Comparison of ENCODE assay signal across 20 cellular contexts in genomic region chr12:104746689-104747088, GRCh38.
A peak's percentile ranks its signal among the peaks of the same experiment; 100 is the strongest.
DNase-seq lines count a peak whose midpoint lies in the region; ATAC-seq, FAIRE-seq and TF ChIP-seq lines count a peak whose summit lies in the region.
"Had no signal": no experiment of that assay in that cellular context is flagged by ENCODE, and none has a peak within 500 bp of the region (broad histone marks: within the 10 kb centered on the region; RNA-seq: fewer than 3 reads in every experiment).

No MANE protein-coding gene starts in this region.

- no peak for FAIRE-seq in HTR-8/SVneo (lab: Jason Lieb, UNC)
- FAIRE-seq: D721Med, H54, RCC 7860 had no signal

- POLR2A ChIA-PET in CD4-positive, alpha-beta T cell (lab: Charles Lee) = interaction anchor here (0.6 kb wide), 1 partner anchor 123 kb away, joined by 3 read pairs; no protein-coding TSS in a partner anchor

- H3K4me1 ChIP-seq in neutrophil (ENCODE audit: control insufficient read depth in 1 of 2, insufficient read depth in 1 of 2, low read depth in 1 of 2, low read length in 1 of 2) = peaks cover 38 to 62% of the 10 kb centered on the region in 2 experiments

- intact Hi-C loops in CD4-positive, alpha-beta T cell (cut with DNase I, micrococcal nuclease) = no loop called here

- H3K9me3 ChIP-seq in CD4-positive, alpha-beta T cell (ENCODE audit: control insufficient read depth, low read length) = no peaks in the 10 kb centered on the region
- H3K9me3 ChIP-seq in neutrophil = no peaks in the 10 kb centered on the region

- H3K36me3 ChIP-seq in neutrophil = no peaks in the 10 kb centered on the region

- no peak for ATAC-seq in CD4-positive, alpha-beta T cell (ENCODE audit: poor library complexity)
- no peak for ATAC-seq in GM21825 (IDR thresholded peaks at IDR 0.05; ENCODE audit: unreplicated experiment)
- ATAC-seq: Right ventricle myocardium inferior had no signal

- CTCF ChIA-PET in CD4-positive, alpha-beta T cell (lab: Charles Lee) = interaction anchor here (1.9 kb wide), 1 partner anchor 21 kb away, joined by 5 read pairs; no protein-coding TSS in a partner anchor

- H3K9me3 Mint-ChIP-seq in CD4-positive, alpha-beta T cell = no peaks in the 10 kb centered on the region
- H3K9me3 Mint-ChIP-seq in IgD-negative memory B cell (peaks cover 0 to 2% (median 0%) of the 10 kb centered on the region in 3 donors), brain (peaks cover 0 to 10% (median 3%) of the 10 kb centered on the region in 5 experiments)
- H3K9me3 Mint-ChIP-seq: HFFc6 had no signal

- no peaks in the 10 kb centered on the region for H3K27me3 Mint-ChIP-seq in CD4-positive, alpha-beta T cell
- no peaks in the 10 kb centered on the region for H3K27me3 Mint-ChIP-seq in IgD-negative memory B cell
- peaks cover 2% of the 10 kb centered on the region for H3K27me3 Mint-ChIP-seq in brain

- no peaks in the 10 kb centered on the region for H3K36me3 Mint-ChIP-seq in CD4-positive, alpha-beta T cell (ENCODE audit: low read depth)
- H3K36me3 Mint-ChIP-seq in IgD-negative memory B cell (peaks cover 2% of the 10 kb centered on the region), brain (no peaks in the 10 kb centered on the region)
- H3K36me3 Mint-ChIP-seq: CD8-positive, alpha-beta T cell had no signal

- H3K4me3 Mint-ChIP-seq in CD4-positive, alpha-beta T cell = no peak overlapping the region
- no peak overlapping the region for H3K4me3 Mint-ChIP-seq in IgD-negative memory B cell
- no peak overlapping the region for H3K4me3 Mint-ChIP-seq in brain
- H3K4me3 Mint-ChIP-seq: HFFc6 had no signal

- no peak overlapping the region for H3K27ac ChIP-seq in CD4-positive, alpha-beta T cell (ENCODE audit: low read depth, low read length)
- peak overlapping the region; percentile 41 for H3K27ac ChIP-seq in neutrophil

- peak overlapping the region; percentile 74 for H3K27ac Mint-ChIP-seq in CD4-positive, alpha-beta T cell
- H3K27ac Mint-ChIP-seq in IgD-negative memory B cell (peak overlapping the region in 2 of 3 donors; percentile 16 to 20), brain (peak overlapping the region in 3 of 5 experiments; percentile 6 to 74 (median 47))
- H3K27ac Mint-ChIP-seq: HFFc6 had no signal

- no peak for DNase-seq in CD4-positive, alpha-beta T cell
- no peak for DNase-seq in HTR-8/SVneo (ENCODE audit: insufficient read length, low spot score)
- DNase-seq in HUDEP-2 (lab: John Stamatoyannopoulos, UW; ENCODE audit: unreplicated experiment in 76 of 76) = no peak
- DNase-seq in HuH-7 (ENCODE audit: low spot score) = no peak
- DNase-seq: ACHN; CD8-positive, alpha-beta T cell; HFFc6; NCI-H1105; NCI-H1694; NCI-H2081 treated with DMSO at 0.1 percent for 48 hours; NCI-H748 treated with DMSO at 0.1 percent for 48 hours; NK-92 treated with Interleukin-12 subunit alpha and Interleukin-12 subunit beta, amount 100 ng/mL, for 24 hours had no signal

- H3K4me3 ChIP-seq in neutrophil (ENCODE audit: low read depth in 1 of 2, low read length in 1 of 2) = no peak overlapping the region

- H3K4me1 Mint-ChIP-seq in CD4-positive, alpha-beta T cell (ENCODE audit: low read depth) = peaks cover 62% of the 10 kb centered on the region
- H3K4me1 Mint-ChIP-seq in IgD-negative memory B cell (peaks cover 39 to 60% (median 45%) of the 10 kb centered on the region in 3 donors), brain (peaks cover 65% of the 10 kb centered on the region)

- no peaks in the 10 kb centered on the region for H3K27me3 ChIP-seq in CD4-positive, alpha-beta T cell (ENCODE audit: control insufficient read depth, insufficient read depth, low read length)
- H3K27me3 ChIP-seq in neutrophil = no peaks in the 10 kb centered on the region

- TF ChIP-seq CTCF in CD4-positive, alpha-beta T cell (IDR thresholded peaks at IDR 0.05) = no peak
- no peak for TF ChIP-seq CTCF in brain (conservative IDR thresholded peaks at IDR 0.05)
- no peak for TF ChIP-seq CTCF in neutrophil (IDR thresholded peaks at IDR 0.05)

Comparison
In these comparisons a context has a peak if more than half of its experiments do, and no peak if none do; other contexts are left out.
1. H3K27ac Mint-ChIP-seq: peak in every context shown above with its lines; median percentile 74 in CD4-positive, alpha-beta T cell; 47 in brain; 18 in IgD-negative memory B cell.